ENCODE assay signal across 2 cellular contexts in genomic region chr10:16811292-16811691, GRCh38.
A peak's percentile ranks its signal among the peaks of the same experiment; 100 is the strongest.
TF ChIP-seq lines count a peak whose summit lies in the region.

No MANE protein-coding gene starts in this region.

TF ChIP-seq in HEK293, 187 proteins besides CTCF, POLR2A, EP300 and RAD21 (continued from another document):
- TF ChIP-seq, protein P1, sequence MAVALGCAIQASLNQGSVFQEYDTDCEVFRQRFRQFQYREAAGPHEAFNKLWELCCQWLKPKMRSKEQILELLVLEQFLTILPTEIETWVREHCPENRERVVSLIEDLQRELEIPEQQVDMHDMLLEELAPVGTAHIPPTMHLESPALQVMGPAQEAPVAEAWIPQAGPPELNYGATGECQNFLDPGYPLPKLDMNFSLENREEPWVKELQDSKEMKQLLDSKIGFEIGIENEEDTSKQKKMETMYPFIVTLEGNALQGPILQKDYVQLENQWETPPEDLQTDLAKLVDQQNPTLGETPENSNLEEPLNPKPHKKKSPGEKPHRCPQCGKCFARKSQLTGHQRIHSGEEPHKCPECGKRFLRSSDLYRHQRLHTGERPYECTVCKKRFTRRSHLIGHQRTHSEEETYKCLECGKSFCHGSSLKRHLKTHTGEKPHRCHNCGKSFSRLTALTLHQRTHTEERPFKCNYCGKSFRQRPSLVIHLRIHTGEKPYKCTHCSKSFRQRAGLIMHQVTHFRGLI (tag by site-specific recombination; IDR thresholded peaks at IDR 0.05): no peak
- TF ChIP-seq ZNF433 (tag by site-specific recombination; IDR thresholded peaks at IDR 0.05; ENCODE audit: low read depth): no peak

TF ChIP-seq in K562, 482 proteins besides CTCF, POLR2A, EP300 and RAD21 (continued from another document):
- TF ChIP-seq, protein P2, sequence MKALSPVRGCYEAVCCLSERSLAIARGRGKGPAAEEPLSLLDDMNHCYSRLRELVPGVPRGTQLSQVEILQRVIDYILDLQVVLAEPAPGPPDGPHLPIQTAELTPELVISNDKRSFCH (CRISPR knock-in tag; IDR thresholded peaks at IDR 0.05): no peak
- TF ChIP-seq, protein P2 (tag; IDR thresholded peaks at IDR 0.05): no peak
- TF ChIP-seq KAT7 (CRISPR knock-in tag; IDR thresholded peaks at IDR 0.05; ENCODE audit: borderline replicate concordance) (no peak), BRF1 (IDR thresholded peaks at IDR 0.05; ENCODE audit: borderline replicate concordance, extremely low read depth, insufficient read length) (no peak), ZNF232 (CRISPR knock-in tag; IDR thresholded peaks at IDR 0.05) (no peak), ADNP (tag; IDR thresholded peaks at IDR 0.05) (peak; percentile 38; the same call in 1 of the 2 replicates), E2F1 (CRISPR knock-in tag; IDR thresholded peaks at IDR 0.05) (no peak), ZNF253 (CRISPR knock-in tag; conservative IDR thresholded peaks at IDR 0.05) (no peak), BCOR (IDR thresholded peaks at IDR 0.05) (peak; percentile 87), FOXJ2 (tag; IDR thresholded peaks at IDR 0.05) (no peak), ZNF431 (CRISPR knock-in tag; IDR thresholded peaks at IDR 0.05) (no peak), ZNF398 (CRISPR knock-in tag; IDR thresholded peaks at IDR 0.05) (no peak), NCOA2 (IDR thresholded peaks at IDR 0.05; ENCODE audit: partially characterized antibody in 2 of 2) (no peak), RBM25 (IDR thresholded peaks at IDR 0.05; ENCODE audit: low read depth, low read length, severe bottlenecking) (peak; percentile 88), GTF3C2 (IDR thresholded peaks at IDR 0.05; ENCODE audit: borderline replicate concordance, extremely low read depth, insufficient read length) (no peak), BRD4 (IDR thresholded peaks at IDR 0.05) (no peak), ILF3 (IDR thresholded peaks at IDR 0.05; ENCODE audit: borderline replicate concordance) (no peak), ZNF583 (CRISPR knock-in tag; IDR thresholded peaks at IDR 0.05) (no peak), ZFP36 (IDR thresholded peaks at IDR 0.05; ENCODE audit: low read depth, low read length, partially characterized antibody) (peak; percentile 72), ZNF586 (CRISPR knock-in tag; conservative IDR thresholded peaks at IDR 0.05) (no peak), ZNF695 (CRISPR knock-in tag; IDR thresholded peaks at IDR 0.05) (no peak), TBP (optimal IDR thresholded peaks at IDR 0.05; ENCODE audit: low read depth, low read length) (no peak), MTA2 (IDR thresholded peaks at IDR 0.05; ENCODE audit: low read depth) (no peak)
- TF ChIP-seq, protein P3, sequence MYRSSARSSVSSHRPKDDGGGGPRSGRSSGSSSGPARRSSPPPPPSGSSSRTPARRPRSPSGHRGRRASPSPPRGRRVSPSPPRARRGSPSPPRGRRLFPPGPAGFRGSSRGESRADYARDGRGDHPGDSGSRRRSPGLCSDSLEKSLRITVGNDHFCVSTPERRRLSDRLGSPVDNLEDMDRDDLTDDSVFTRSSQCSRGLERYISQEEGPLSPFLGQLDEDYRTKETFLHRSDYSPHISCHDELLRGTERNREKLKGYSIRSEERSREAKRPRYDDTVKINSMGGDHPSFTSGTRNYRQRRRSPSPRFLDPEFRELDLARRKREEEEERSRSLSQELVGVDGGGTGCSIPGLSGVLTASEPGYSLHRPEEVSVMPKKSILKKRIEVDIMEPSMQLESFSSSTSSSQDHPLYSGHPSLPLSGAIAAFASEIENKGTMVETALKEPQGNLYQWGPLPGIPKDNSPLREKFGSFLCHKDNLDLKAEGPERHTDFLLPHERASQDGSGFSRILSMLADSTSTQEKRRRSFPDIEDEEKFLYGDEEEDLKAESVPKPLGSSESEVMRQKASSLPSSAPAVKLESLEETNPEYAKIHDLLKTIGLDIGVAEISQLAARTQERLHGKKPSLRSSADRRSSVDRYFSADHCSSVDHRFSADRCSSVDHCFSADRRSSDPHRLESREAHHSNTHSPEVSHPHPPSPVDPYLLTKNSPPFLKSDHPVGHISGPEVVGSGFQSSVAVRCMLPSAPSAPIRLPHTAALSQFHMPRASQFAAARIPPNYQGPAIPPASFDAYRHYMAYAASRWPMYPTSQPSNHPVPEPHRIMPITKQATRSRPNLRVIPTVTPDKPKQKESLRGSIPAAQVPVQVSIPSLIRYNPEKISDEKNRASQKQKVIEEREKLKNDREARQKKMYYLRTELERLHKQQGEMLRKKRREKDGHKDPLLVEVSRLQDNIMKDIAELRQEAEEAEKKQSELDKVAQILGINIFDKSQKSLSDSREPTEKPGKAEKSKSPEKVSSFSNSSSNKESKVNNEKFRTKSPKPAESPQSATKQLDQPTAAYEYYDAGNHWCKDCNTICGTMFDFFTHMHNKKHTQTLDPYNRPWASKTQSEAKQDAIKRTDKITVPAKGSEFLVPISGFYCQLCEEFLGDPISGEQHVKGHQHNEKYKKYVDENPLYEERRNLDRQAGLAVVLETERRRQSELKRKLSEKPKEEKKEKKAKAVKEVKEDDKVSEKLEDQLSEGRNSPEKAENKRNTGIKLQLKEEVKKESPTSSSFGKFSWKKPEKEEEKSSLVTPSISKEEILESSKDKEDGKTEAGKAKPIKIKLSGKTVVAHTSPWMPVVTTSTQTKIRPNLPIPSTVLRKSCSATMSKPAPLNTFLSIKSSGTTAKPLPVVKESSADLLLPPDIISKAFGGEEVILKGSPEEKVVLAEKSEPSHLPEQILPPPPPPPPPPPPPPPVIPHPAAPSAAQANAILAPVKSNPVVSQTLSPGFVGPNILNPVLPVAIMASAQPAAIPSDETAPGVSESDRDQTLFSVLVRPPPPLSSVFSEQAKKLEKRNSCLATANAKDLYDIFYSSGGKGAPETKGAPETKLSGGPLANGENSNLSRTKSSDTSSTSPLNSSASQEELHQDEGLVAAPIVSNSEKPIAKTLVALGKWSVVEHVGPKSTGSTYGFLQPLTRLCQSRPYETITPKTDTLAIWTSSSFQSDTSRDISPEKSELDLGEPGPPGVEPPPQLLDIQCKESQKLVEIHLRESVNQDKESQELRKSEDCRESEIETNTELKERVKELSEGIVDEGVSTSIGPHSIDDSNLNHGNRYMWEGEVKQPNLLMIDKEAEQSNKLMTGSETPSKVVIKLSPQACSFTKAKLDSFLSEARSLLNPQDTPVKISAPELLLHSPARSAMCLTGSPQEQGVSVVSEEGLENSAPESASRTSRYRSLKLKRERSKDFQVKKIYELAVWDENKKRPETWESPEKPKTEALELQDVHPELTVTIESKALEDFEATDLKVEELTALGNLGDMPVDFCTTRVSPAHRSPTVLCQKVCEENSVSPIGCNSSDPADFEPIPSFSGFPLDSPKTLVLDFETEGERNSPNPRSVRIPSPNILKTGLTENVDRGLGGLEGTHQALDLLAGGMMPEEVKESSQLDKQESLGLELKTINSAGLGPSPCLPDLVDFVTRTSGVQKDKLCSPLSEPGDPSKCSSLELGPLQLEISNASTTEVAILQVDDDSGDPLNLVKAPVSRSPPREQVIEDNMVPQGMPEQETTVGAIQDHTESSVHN (IDR thresholded peaks at IDR 0.05; ENCODE audit: borderline replicate concordance in 1 of 2, low read depth in 1 of 2): no peak
TF ChIP-seq in K562: peak in this region for 4.
